Comparison of ENCODE assay signal across 8 cellular contexts in the genomic region with DNA sequence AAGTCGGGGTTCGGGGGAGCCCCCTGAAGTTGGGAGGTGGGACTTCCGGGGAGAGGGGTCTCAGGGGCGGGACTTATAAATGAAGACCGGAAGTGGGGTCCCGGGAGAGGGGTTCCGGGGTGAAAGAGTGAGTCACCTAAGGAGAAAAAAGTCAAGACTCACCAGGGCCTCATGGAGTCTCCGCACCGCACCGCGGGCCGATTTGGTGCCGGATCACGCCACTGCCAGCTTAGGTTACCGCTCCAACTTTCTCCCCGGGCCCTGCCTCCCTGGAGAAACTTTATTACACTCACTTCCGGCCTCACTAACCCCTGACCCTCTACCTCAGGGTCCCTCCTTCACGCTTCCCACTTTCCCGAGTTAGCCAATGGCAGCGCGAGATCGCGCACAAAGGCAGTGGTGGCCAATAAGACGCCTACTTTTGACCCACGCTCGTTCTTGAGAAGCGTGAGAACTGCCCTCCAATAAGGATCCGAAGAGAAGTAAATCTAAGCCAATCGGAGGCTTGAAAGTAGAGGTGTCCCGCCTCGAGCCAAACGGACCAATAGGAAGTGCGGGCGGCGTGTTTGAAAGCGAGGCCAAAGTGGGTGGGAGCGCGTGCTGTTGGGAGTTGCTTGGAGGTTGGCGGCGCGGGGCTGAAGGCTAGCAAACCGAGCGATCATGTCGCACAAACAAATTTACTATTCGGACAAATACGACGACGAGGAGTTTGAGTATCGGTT. TPM values are rescaled to one million over a fixed set of nuclear protein-coding genes. Genes with fewer than 3 reads are reported as not detected.
DNase-seq lines count a peak whose midpoint lies in the region; ATAC-seq and TF ChIP-seq lines count a peak whose summit lies in the region.

TSS of gene CKS1B (plus strand) at position 596 of the 722 bp plus-strand sequence. CDS start at position 661, 65 bp downstream.

- H3K9me3 Mint-ChIP-seq in IgD-negative memory B cell: no peaks in the 10 kb centered on the region

- H3K4me3 Mint-ChIP-seq in IgD-negative memory B cell: no peak within 1 kb of the TSS

- H3K36me3 Mint-ChIP-seq in IgD-negative memory B cell: no peaks in the 10 kb centered on the region

- TF ChIP-seq POLR2A in erythroblast (IDR thresholded peaks at IDR 0.05; ENCODE audit: low read length): peak; percentile 97

- H3K4me1 Mint-ChIP-seq in IgD-negative memory B cell: peaks cover 0 to 23% (median 18%) of the 10 kb centered on the region in 3 donors

- peak; percentile 73 for ATAC-seq in GM21576 (IDR thresholded peaks at IDR 0.05; ENCODE audit: unreplicated experiment)

- DNase-seq in DMS153 treated with DMSO at 0.1 percent for 48 hours (lab: John Stamatoyannopoulos, UW; ENCODE audit: unreplicated experiment) (peak; percentile 100), OCI-M1 (lab: John Stamatoyannopoulos, UW) (peak; percentile 100), activated T-cell treated with anti-CD3 and anti-CD28 coated beads for 4 hours (peak; percentile 93), erythroblast (lab: John Stamatoyannopoulos, UW) (peak; percentile 99 to 100), mucosa of gallbladder (ENCODE audit: low spot score) (peak; percentile 99)
- peak; percentile 90 to 92 for DNase-seq in stimulated activated CD8-positive, alpha-beta memory T cell treated with anti-CD3 and anti-CD28 coated beads, Interleukin-4, amount 100 ng/mL, for 4 hours (ENCODE audit: low read depth in 2 of 2, low spot score in 1 of 2)

- no peaks in the 10 kb centered on the region for H3K27me3 Mint-ChIP-seq in IgD-negative memory B cell

- no peak within 1 kb of the TSS for H3K27ac Mint-ChIP-seq in IgD-negative memory B cell

RNA-seq across cellular contexts. Expression of gene CKS1B, which starts in this region (rescaled TPM):
- polyA plus RNA-seq in IgD-negative memory B cell: 102 TPM
- 27.1 TPM for total RNA-seq in mucosa of gallbladder

Comparison
In these comparisons a context has a peak if more than half of its experiments do, and no peak if none do; other contexts are left out.
1. Peak in every context shown above with its lines: DNase-seq and ATAC-seq.